ENCODE assay signal across 23 cellular contexts in genomic region chr1:40984531-40984930, GRCh38. TPM values are rescaled to one million over a fixed set of nuclear protein-coding genes. Genes with fewer than 3 reads are reported as not detected.
DNase-seq lines count a peak whose midpoint lies in the region; ATAC-seq, FAIRE-seq and TF ChIP-seq lines count a peak whose summit lies in the region.
"Had no signal": no experiment of that assay in that cellular context is flagged by ENCODE, and none has a peak within 500 bp of the region (broad histone marks: within the 10 kb centered on the region; RNA-seq: fewer than 3 reads in every experiment).

No MANE protein-coding gene starts in this region.

- H3K9me3 ChIP-seq in Loucy (ENCODE audit: insufficient read depth, low read depth, low read length) (no peaks in the 10 kb centered on the region), thoracic aorta (no peaks in the 10 kb centered on the region), right atrium auricular region (no peaks in the 10 kb centered on the region)
- H3K9me3 ChIP-seq: BE2C, psoas muscle, tibial nerve had no signal

- H3K4me3 Mint-ChIP-seq in activated CD8-positive, alpha-beta T cell treated with anti-CD3 and anti-CD28 coated beads for 36 hours, result no peak overlapping the region
- H3K4me3 Mint-ChIP-seq in activated CD8-positive, alpha-beta T cell treated with anti-CD3 and anti-CD28 coated beads, Interleukin-2, amount 10 ng/mL, durations not matched to agents 7 days and 5 days, result no peak overlapping the region
- H3K4me3 Mint-ChIP-seq: dendritic cell treated with granulocyte-macrophage colony-stimulating factor and Interleukin-4, amounts not matched to agents 40 ng/mL and 50 ng/mL, for 4 days; stimulated activated naive B cell treated with anti-CD40 and anti-IgM and Interleukin-4, amounts not matched to agents 10 μg/mL and 1 μg/mL and 100 μg/mL, for 72 hours; T-helper 2 cell treated with Interferon-gamma antibody and Interleukin-4, amounts not matched to agents 5 μg/mL and 100 μg/mL, for 36 hours had no signal

- ATAC-seq in activated CD8-positive, alpha-beta T cell treated with anti-CD3 and anti-CD28 coated beads for 36 hours, result no peak
- ATAC-seq in activated CD8-positive, alpha-beta T cell treated with anti-CD3 and anti-CD28 coated beads, Interleukin-2, amount 10 ng/mL, durations not matched to agents 7 days and 5 days, result no peak
- ATAC-seq in thoracic aorta (ENCODE audit: insufficient number of reproducible peaks, low FRiP score, low read depth), result no peak
- ATAC-seq: psoas muscle; stimulated activated naive B cell treated with anti-CD40 and anti-IgM and Interleukin-4, amounts not matched to agents 10 μg/mL and 1 μg/mL and 100 μg/mL, for 72 hours had no signal

- no peak overlapping the region for H2AFZ ChIP-seq in Loucy (ENCODE audit: low read length)

- DNase-seq in activated CD8-positive, alpha-beta T cell treated with anti-CD3 and anti-CD28 coated beads for 36 hours, result no peak
- DNase-seq in activated CD8-positive, alpha-beta T cell treated with anti-CD3 and anti-CD28 coated beads, Interleukin-2, amount 10 ng/mL, durations not matched to agents 7 days and 5 days, result no peak
- DNase-seq in coronary artery (ENCODE audit: low spot score) (no peak), thoracic aorta (ENCODE audit: low spot score) (no peak), GM12891 (ENCODE audit: insufficient read length, low spot score) (no peak), right atrium auricular region (ENCODE audit: low spot score) (no peak), D721Med (ENCODE audit: insufficient read length, low spot score) (no peak)
- DNase-seq: activated CD4-positive, alpha-beta T cell treated with anti-CD3 and anti-CD28 coated beads, Interleukin-2, amount 50 U/mL, for 48 hours; BE2C; HCEC 1CT; MM.1S; NCI-H1436; psoas muscle; RPMI8226; stimulated activated naive B cell treated with anti-CD40 and anti-IgM and Interleukin-4, amounts not matched to agents 10 μg/mL and 1 μg/mL and 100 μg/mL, for 72 hours had no signal

- H3K4me1 Mint-ChIP-seq in activated CD8-positive, alpha-beta T cell treated with anti-CD3 and anti-CD28 coated beads for 36 hours (ENCODE audit: low read depth), result peaks cover 55% of the 10 kb centered on the region
- H3K4me1 Mint-ChIP-seq in activated CD8-positive, alpha-beta T cell treated with anti-CD3 and anti-CD28 coated beads, Interleukin-2, amount 10 ng/mL, durations not matched to agents 7 days and 5 days (ENCODE audit: low read depth), result peaks cover 38% of the 10 kb centered on the region

- intact Hi-C loops in activated CD8-positive, alpha-beta T cell treated with anti-CD3 and anti-CD28 coated beads for 36 hours (cut with micrococcal nuclease), result no loop called here

- POLR2A ChIA-PET in activated CD8-positive, alpha-beta T cell treated with anti-CD3 and anti-CD28 coated beads for 36 hours (lab: Charles Lee), result interaction anchor here (1.2 to 7.4 kb wide), 4 partner anchors 10 to 35 kb away, joined by 3 to 67 read pairs (median 5); no protein-coding TSS in a partner anchor
- POLR2A ChIA-PET in activated CD8-positive, alpha-beta T cell treated with anti-CD3 and anti-CD28 coated beads, Interleukin-2, amount 10 ng/mL, durations not matched to agents 7 days and 5 days (lab: Charles Lee), result interaction anchor here (1.0 kb wide), 1 partner anchor 19 kb away, joined by 5 read pairs; no protein-coding TSS in a partner anchor

- H3K27ac ChIP-seq in coronary artery (peak overlapping the region in 1 of 2 donors; percentile 86), thoracic aorta (peak overlapping the region; percentile 93), right atrium auricular region (no peak overlapping the region)
- H3K27ac ChIP-seq: cardiac muscle cell, psoas muscle had no signal

- H3K36me3 ChIP-seq in Loucy (ENCODE audit: insufficient read depth, low read length), result peaks cover 61% of the 10 kb centered on the region
- H3K36me3 ChIP-seq in thoracic aorta, result peaks cover 24% of the 10 kb centered on the region
- H3K36me3 ChIP-seq in right atrium auricular region, result peaks cover 32% of the 10 kb centered on the region

- H3K4me2 ChIP-seq in Loucy (ENCODE audit: low read depth, low read length, poor library complexity, severe bottlenecking), result peak overlapping the region; percentile 99
- H3K4me2 ChIP-seq: smooth muscle cell had no signal

- peaks cover 60% of the 10 kb centered on the region for H4K20me1 ChIP-seq in Loucy (ENCODE audit: insufficient read depth, low read length, poor library complexity, severe bottlenecking)

- no peaks in the 10 kb centered on the region for H3K27me3 ChIP-seq in Loucy (ENCODE audit: insufficient read depth, low read length, poor library complexity, severe bottlenecking)
- H3K27me3 ChIP-seq in thoracic aorta (replicated peaks; ENCODE audit: insufficient read depth), result no peaks in the 10 kb centered on the region
- no peaks in the 10 kb centered on the region for H3K27me3 ChIP-seq in right atrium auricular region
- H3K27me3 ChIP-seq: BE2C, cardiac muscle cell, tibial nerve had no signal

- H3K9me2 ChIP-seq in Loucy (replicated peaks; ENCODE audit: low read depth, low read length), result no peaks in the 10 kb centered on the region

- H3K9ac ChIP-seq in Loucy (ENCODE audit: low read depth, low read length, poor library complexity, severe bottlenecking), result peak overlapping the region; percentile 96

- H3F3A ChIP-seq in Loucy (ENCODE audit: low read depth), result no peaks in the 10 kb centered on the region

- TF ChIP-seq POLR2A in GM12891 (IDR thresholded peaks at IDR 0.05; ENCODE audit: low read depth, low read length), result no peak

- H3K36me3 Mint-ChIP-seq in activated CD8-positive, alpha-beta T cell treated with anti-CD3 and anti-CD28 coated beads for 36 hours (ENCODE audit: low read depth), result peaks cover 90% of the 10 kb centered on the region
- peaks cover 77% of the 10 kb centered on the region for H3K36me3 Mint-ChIP-seq in activated CD8-positive, alpha-beta T cell treated with anti-CD3 and anti-CD28 coated beads, Interleukin-2, amount 10 ng/mL, durations not matched to agents 7 days and 5 days (ENCODE audit: low read depth)

- H3K4me3 ChIP-seq in Loucy (ENCODE audit: low read length, poor library complexity, severe bottlenecking), result peak overlapping the region; percentile 80
- H3K4me3 ChIP-seq in coronary artery, result peak overlapping the region; percentile 32
- peak overlapping the region; percentile 87 for H3K4me3 ChIP-seq in thoracic aorta
- no peak overlapping the region for H3K4me3 ChIP-seq in right atrium auricular region
- H3K4me3 ChIP-seq: cardiac muscle cell, psoas muscle, smooth muscle cell, tibial nerve had no signal

- no peaks in the 10 kb centered on the region for H3K27me3 Mint-ChIP-seq in activated CD8-positive, alpha-beta T cell treated with anti-CD3 and anti-CD28 coated beads for 36 hours
- H3K27me3 Mint-ChIP-seq in activated CD8-positive, alpha-beta T cell treated with anti-CD3 and anti-CD28 coated beads, Interleukin-2, amount 10 ng/mL, durations not matched to agents 7 days and 5 days (ENCODE audit: low read depth), result no peaks in the 10 kb centered on the region
- H3K27me3 Mint-ChIP-seq: dendritic cell treated with granulocyte-macrophage colony-stimulating factor and Interleukin-4, amounts not matched to agents 40 ng/mL and 50 ng/mL, for 4 days; IgD-negative memory B cell; stimulated activated naive B cell treated with anti-CD40 and anti-IgM and Interleukin-4, amounts not matched to agents 10 μg/mL and 1 μg/mL and 100 μg/mL, for 72 hours had no signal

- no peak for TF ChIP-seq CTCF in activated CD8-positive, alpha-beta T cell treated with anti-CD3 and anti-CD28 coated beads for 36 hours (IDR thresholded peaks at IDR 0.05)
- TF ChIP-seq CTCF in Loucy (conservative IDR thresholded peaks at IDR 0.05; ENCODE audit: low read length) (no peak), coronary artery (IDR thresholded peaks at IDR 0.05) (no peak), thoracic aorta (IDR thresholded peaks at IDR 0.05) (no peak), right atrium auricular region (IDR thresholded peaks at IDR 0.05) (no peak), D721Med (IDR thresholded peaks at IDR 0.05; ENCODE audit: insufficient read depth, missing control alignments) (no peak)

- peak overlapping the region; percentile 83 for H3K27ac Mint-ChIP-seq in activated CD8-positive, alpha-beta T cell treated with anti-CD3 and anti-CD28 coated beads for 36 hours
- no peak overlapping the region for H3K27ac Mint-ChIP-seq in activated CD8-positive, alpha-beta T cell treated with anti-CD3 and anti-CD28 coated beads, Interleukin-2, amount 10 ng/mL, durations not matched to agents 7 days and 5 days
- H3K27ac Mint-ChIP-seq: dendritic cell treated with granulocyte-macrophage colony-stimulating factor and Interleukin-4, amounts not matched to agents 40 ng/mL and 50 ng/mL, for 4 days; IgD-negative memory B cell; stimulated activated naive B cell treated with anti-CD40 and anti-IgM and Interleukin-4, amounts not matched to agents 10 μg/mL and 1 μg/mL and 100 μg/mL, for 72 hours; T-helper 2 cell treated with Interferon-gamma antibody and Interleukin-4, amounts not matched to agents 5 μg/mL and 100 μg/mL, for 36 hours had no signal

- CTCF ChIA-PET in activated CD8-positive, alpha-beta T cell treated with anti-CD3 and anti-CD28 coated beads for 36 hours (lab: Charles Lee), result interaction anchor here (1.0 to 2.0 kb wide), 2 partner anchors 18 to 33 kb away, joined by 4 to 8 read pairs; no protein-coding TSS in a partner anchor
- CTCF ChIA-PET in activated CD8-positive, alpha-beta T cell treated with anti-CD3 and anti-CD28 coated beads, Interleukin-2, amount 10 ng/mL, durations not matched to agents 7 days and 5 days (lab: Charles Lee), result interaction anchor here (0.7 to 1.4 kb wide), 3 partner anchors 19 to 36 kb away, joined by 3 to 6 read pairs (median 3); no protein-coding TSS in a partner anchor

- peaks cover 70% of the 10 kb centered on the region for H3K4me1 ChIP-seq in Loucy (ENCODE audit: insufficient read depth, low read length, poor library complexity, severe bottlenecking)
- peaks cover 36 to 84% of the 10 kb centered on the region in 2 donors for H3K4me1 ChIP-seq in thoracic aorta (ENCODE audit: control insufficient read depth in 1 of 2, low read depth in 2 of 2)
- H3K4me1 ChIP-seq in right atrium auricular region, result peaks cover 0 to 33% of the 10 kb centered on the region in 2 donors
- H3K4me1 ChIP-seq: BE2C had no signal

- no peaks in the 10 kb centered on the region for H3K9me3 Mint-ChIP-seq in activated CD8-positive, alpha-beta T cell treated with anti-CD3 and anti-CD28 coated beads for 36 hours
- no peaks in the 10 kb centered on the region for H3K9me3 Mint-ChIP-seq in activated CD8-positive, alpha-beta T cell treated with anti-CD3 and anti-CD28 coated beads, Interleukin-2, amount 10 ng/mL, durations not matched to agents 7 days and 5 days (ENCODE audit: insufficient read depth)
- H3K9me3 Mint-ChIP-seq: dendritic cell treated with granulocyte-macrophage colony-stimulating factor and Interleukin-4, amounts not matched to agents 40 ng/mL and 50 ng/mL, for 4 days; IgD-negative memory B cell; stimulated activated naive B cell treated with anti-CD40 and anti-IgM and Interleukin-4, amounts not matched to agents 10 μg/mL and 1 μg/mL and 100 μg/mL, for 72 hours; T-helper 2 cell treated with Interferon-gamma antibody and Interleukin-4, amounts not matched to agents 5 μg/mL and 100 μg/mL, for 36 hours had no signal

- peaks cover 82% of the 10 kb centered on the region for H3K79me2 ChIP-seq in Loucy (ENCODE audit: insufficient read depth, low read length)

- FAIRE-seq in GM12891 (lab: Jason Lieb, UNC) (no peak), D721Med (lab: Jason Lieb, UNC) (no peak)
- FAIRE-seq: endometrium had no signal

RNA-seq across cellular contexts. Expression of gene CTPS1, which starts 5.0 kb away (rescaled TPM):
- total RNA-seq in activated CD8-positive, alpha-beta T cell treated with anti-CD3 and anti-CD28 coated beads for 36 hours, result 100 to 1,000 TPM; 100 to 102 TPM
- 10 to 100 TPM; 72.6 to 74.5 TPM for total RNA-seq in activated CD8-positive, alpha-beta T cell treated with anti-CD3 and anti-CD28 coated beads, Interleukin-2, amount 10 ng/mL, durations not matched to agents 7 days and 5 days
- total RNA-seq in thoracic aorta (10 to 100 TPM; 79.2 to 84.4 TPM), right atrium auricular region (10 to 100 TPM in 1 of 2 donors, 1 to 10 TPM in 1; 8.8 to 15.4 TPM)
- polyA plus RNA-seq in GM12891 (2012; ENCODE audit: low read depth, missing spikeins), result 33.7 TPM

RNA-seq across cellular contexts. Expression of gene SLFNL1, which starts 37.0 kb away (rescaled TPM):
- total RNA-seq in activated CD8-positive, alpha-beta T cell treated with anti-CD3 and anti-CD28 coated beads for 36 hours, result under 1 TPM; 0.22 to 0.25 TPM
- total RNA-seq in activated CD8-positive, alpha-beta T cell treated with anti-CD3 and anti-CD28 coated beads, Interleukin-2, amount 10 ng/mL, durations not matched to agents 7 days and 5 days, result under 1 TPM; 0.29 to 0.40 TPM
- total RNA-seq in thoracic aorta (1 to 10 TPM in 1 of 2 donors, under 1 TPM in 1; 0.68 to 1.3 TPM), right atrium auricular region (under 1 TPM in 1 of 2 donors, not detected in 1; 0.59 TPM)
- 0.23 TPM for polyA plus RNA-seq in GM12891 (2012; ENCODE audit: low read depth, missing spikeins)

Comparison
In these comparisons a context has a peak if more than half of its experiments do, and no peak if none do; other contexts are left out.
1. H3K4me3 ChIP-seq: peak in Loucy (single experiment), coronary artery (single experiment) and thoracic aorta (single experiment); none in right atrium auricular region (0 of 2).
2. H3K27ac ChIP-seq: peak in thoracic aorta (2 of 2); none in right atrium auricular region (0 of 2).
3. RNA of gene CTPS1, which starts 5.0 kb away (total RNA-seq): 100 to 102 TPM in activated CD8-positive, alpha-beta T cell treated with anti-CD3 and anti-CD28 coated beads for 36 hours, 79.2 to 84.4 TPM in thoracic aorta and 72.6 to 74.5 TPM in activated CD8-positive, alpha-beta T cell treated with anti-CD3 and anti-CD28 coated beads, Interleukin-2, amount 10 ng/mL, durations not matched to agents 7 days and 5 days; 8.8 to 15.4 TPM in right atrium auricular region; every median in the first group is over 4 times any median in the second.